15 cellular contexts compared by ENCODE assay signal in the genomic region with DNA sequence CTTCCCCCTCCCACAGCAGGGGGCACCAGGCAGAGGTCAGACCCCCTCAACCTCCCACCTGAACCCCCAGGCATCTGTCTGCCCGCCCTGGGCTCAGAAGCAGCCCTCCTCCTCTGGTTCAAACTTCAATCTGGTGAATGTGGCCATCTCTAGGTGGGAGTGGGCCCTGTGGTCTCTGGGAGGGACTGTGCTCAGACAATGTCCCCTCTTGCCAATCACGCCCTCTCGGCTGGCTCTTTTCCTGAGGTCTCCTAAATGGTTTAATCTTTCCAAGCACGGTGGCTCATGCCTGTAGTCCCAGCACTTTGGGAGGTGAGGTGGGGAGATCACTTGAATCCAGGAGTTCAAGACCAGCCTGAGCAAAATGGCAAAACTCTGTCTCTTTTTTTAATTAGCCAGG. TPM values are rescaled to one million over a fixed set of nuclear protein-coding genes. Genes with fewer than 3 reads are reported as not detected.
A peak's percentile ranks its signal among the peaks of the same experiment; 100 is the strongest.
DNase-seq lines count a peak whose midpoint lies in the region; ATAC-seq, FAIRE-seq and TF ChIP-seq lines count a peak whose summit lies in the region.
"Had no signal": no experiment of that assay in that cellular context is flagged by ENCODE, and none has a peak within 500 bp of the region (broad histone marks: within the 10 kb centered on the region; RNA-seq: fewer than 3 reads in every experiment).

No MANE protein-coding gene starts in this region.

- no peaks in the 10 kb centered on the region for H3K9me3 ChIP-seq in effector memory CD4-positive, alpha-beta T cell (ENCODE audit: control insufficient read depth, low read length)
- H3K9me3 ChIP-seq in neutrophil: no peaks in the 10 kb centered on the region
- H3K9me3 ChIP-seq: thoracic aorta had no signal

- no peak overlapping the region for H3K4me3 ChIP-seq in effector memory CD4-positive, alpha-beta T cell (ENCODE audit: insufficient read depth, low read depth, low read length, poor library complexity, severe bottlenecking)
- H3K4me3 ChIP-seq in neutrophil (ENCODE audit: low read depth in 1 of 2, low read length in 1 of 2): peak overlapping the region in 1 of 2 experiments; percentile 10
- H3K4me3 ChIP-seq: thoracic aorta had no signal

- TF ChIP-seq CTCF in CD14-positive monocyte (IDR thresholded peaks at IDR 0.05): no peak
- no peak for TF ChIP-seq CTCF in Calu3 (IDR thresholded peaks at IDR 0.05; ENCODE audit: unreplicated experiment)
- no peak for TF ChIP-seq CTCF in neutrophil (IDR thresholded peaks at IDR 0.05)

- no peaks in the 10 kb centered on the region for H3K27me3 ChIP-seq in effector memory CD4-positive, alpha-beta T cell (replicated peaks; ENCODE audit: control insufficient read depth, insufficient read depth, low read length, poor library complexity, severe bottlenecking)
- no peaks in the 10 kb centered on the region for H3K27me3 ChIP-seq in neutrophil

- peaks cover 31 to 69% of the 10 kb centered on the region in 2 donors for H3K36me3 Mint-ChIP-seq in CD14-positive monocyte
- peaks cover 95% of the 10 kb centered on the region for H3K36me3 Mint-ChIP-seq in Calu3 (ENCODE audit: insufficient read depth, unreplicated experiment)

- CTCF ChIA-PET in Calu3 (lab: Charles Lee): no interaction called here

- no TSS peak for BruUV-seq in Calu3 (replicated peaks; lab: Mats Ljungman, UMichigan)

- H3K4me1 Mint-ChIP-seq in CD14-positive monocyte (peaks cover 33% of the 10 kb centered on the region), Calu3 (ENCODE audit: low read depth, unreplicated experiment) (peaks cover 48% of the 10 kb centered on the region)

- no peak for FAIRE-seq in RCC 7860 (lab: Jason Lieb, UNC)

- H3K36me3 ChIP-seq in effector memory CD4-positive, alpha-beta T cell (ENCODE audit: control insufficient read depth, insufficient read depth, low read length): peaks cover 6% of the 10 kb centered on the region
- H3K36me3 ChIP-seq in neutrophil: peaks cover 99% of the 10 kb centered on the region
- H3K36me3 ChIP-seq: thoracic aorta had no signal

- H3K27me3 Mint-ChIP-seq in CD14-positive monocyte (ENCODE audit: low read depth in 3 of 3) (peaks cover under 1 to 57% (median 23%) of the 10 kb centered on the region in 3 donors), Calu3 (ENCODE audit: unreplicated experiment) (no peaks in the 10 kb centered on the region)
- H3K27me3 Mint-ChIP-seq: activated CD8-positive, alpha-beta memory T cell treated with anti-CD3 and anti-CD28 coated beads, Interleukin-2, amount 10 ng/mL, durations not matched to agents 7 days and 5 days had no signal

- H3K27ac Mint-ChIP-seq in CD14-positive monocyte (peak overlapping the region in 1 of 7 donors; percentile 53), Calu3 (ENCODE audit: unreplicated experiment) (peak overlapping the region; percentile 24)

- no peaks in the 10 kb centered on the region for H3K9me3 Mint-ChIP-seq in CD14-positive monocyte
- H3K9me3 Mint-ChIP-seq in Calu3 (ENCODE audit: low read depth, unreplicated experiment): no peaks in the 10 kb centered on the region
- H3K9me3 Mint-ChIP-seq: activated naive CD8-positive, alpha-beta T cell treated with anti-CD3 and anti-CD28 coated beads, Interleukin-2, amount 10 ng/mL, durations not matched to agents 7 days and 5 days had no signal

- intact Hi-C loops in CD14-positive monocyte (cut with micrococcal nuclease) (loop anchor here in 1 of 2 donors (5.0 kb wide), 1 partner anchor 41 kb away; no protein-coding TSS in a partner anchor), Calu3 (cut with micrococcal nuclease; ENCODE audit: unreplicated experiment) (no loop called here)

- DNase-seq in CD14-positive monocyte (ENCODE audit: low spot score) (peak; percentile 26), Calu3 (no peak), MV-4-11 (lab: John Stamatoyannopoulos, UW) (no peak), RCC 7860 (ENCODE audit: low spot score) (no peak)
- no peak for DNase-seq in effector memory CD4-positive, alpha-beta T cell
- DNase-seq: activated naive CD8-positive, alpha-beta T cell treated with anti-CD3 and anti-CD28 coated beads, Interleukin-2, amount 10 ng/mL, durations not matched to agents 7 days and 5 days; EL; NCI-H1105; NCI-H748 treated with DMSO at 0.1 percent for 48 hours; SW 1271 had no signal

- peaks cover 29% of the 10 kb centered on the region for H3K4me1 ChIP-seq in effector memory CD4-positive, alpha-beta T cell (ENCODE audit: control insufficient read depth, insufficient read depth, low read length, poor library complexity, severe bottlenecking)
- peaks cover 71 to 87% of the 10 kb centered on the region in 2 experiments for H3K4me1 ChIP-seq in neutrophil (ENCODE audit: control insufficient read depth in 1 of 2, insufficient read depth in 1 of 2, low read depth in 1 of 2, low read length in 1 of 2)

- H3K4me3 Mint-ChIP-seq in CD14-positive monocyte (no peak overlapping the region), Calu3 (ENCODE audit: low read depth, unreplicated experiment) (no peak overlapping the region)

- H3K27ac ChIP-seq in effector memory CD4-positive, alpha-beta T cell (ENCODE audit: insufficient read depth, low read length, poor library complexity, severe bottlenecking): peak overlapping the region; percentile 51
- H3K27ac ChIP-seq in neutrophil: peak overlapping the region; percentile 72
- H3K27ac ChIP-seq: thoracic aorta, VCaP had no signal

- ATAC-seq in GM18873 (IDR thresholded peaks at IDR 0.05; ENCODE audit: low FRiP score, unreplicated experiment): no peak

RNA-seq across cellular contexts. Expression of a gene that starts 15.2 kb away (rescaled TPM):
- polyA plus RNA-seq in CD14-positive monocyte: 100 to 1,000 TPM in 1 of 2 donors, 10 to 100 TPM in 1; 69.0 to 118 TPM
- 328 and 443 TPM in 2 replicates for total RNA-seq in Calu3 (2022)
